20 cellular contexts compared by ENCODE assay signal in the genomic region with DNA sequence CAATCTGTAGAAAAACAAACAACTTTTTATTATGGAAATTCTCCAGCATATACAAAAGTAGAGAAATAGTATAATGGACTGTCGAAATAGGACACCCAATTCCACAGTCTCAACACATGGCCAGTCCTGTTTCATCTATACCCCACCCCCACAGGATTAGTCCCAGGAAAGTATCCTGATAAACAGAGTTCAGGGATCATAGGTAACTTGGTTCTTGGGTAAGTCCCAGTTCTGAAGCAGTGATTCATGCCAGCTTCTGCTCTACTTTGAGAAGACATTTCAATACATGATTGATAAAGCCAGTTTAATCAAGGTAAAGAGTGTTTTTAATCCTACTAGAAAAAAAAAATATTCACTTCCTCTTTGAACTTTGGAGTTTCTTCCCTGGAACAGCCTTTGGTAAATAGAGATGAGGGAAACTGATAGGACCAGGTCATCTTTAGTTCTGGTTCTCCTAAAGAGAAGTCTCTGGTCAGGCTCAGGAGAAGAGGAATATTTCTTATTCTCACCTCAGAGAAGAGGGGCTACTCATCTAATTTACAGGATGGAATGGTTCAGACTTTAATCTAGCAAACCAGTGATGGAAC.
DNase-seq lines count a peak whose midpoint lies in the region; ATAC-seq, FAIRE-seq and TF ChIP-seq lines count a peak whose summit lies in the region.
"Had no signal": no experiment of that assay in that cellular context is flagged by ENCODE, and none has a peak within 500 bp of the region (broad histone marks: within the 10 kb centered on the region; RNA-seq: fewer than 3 reads in every experiment).

No MANE protein-coding gene starts in this region.

- FAIRE-seq in GM19239 (lab: Jason Lieb, UNC): no peak
- FAIRE-seq: GM12891, H1 had no signal

- H3K27me3 Mint-ChIP-seq in Caco-2 (ENCODE audit: insufficient read depth, unreplicated experiment): no peaks in the 10 kb centered on the region
- H3K27me3 Mint-ChIP-seq in nephron progenitor cell (ENCODE audit: low read depth, poor library complexity): peaks cover 3% of the 10 kb centered on the region
- H3K27me3 Mint-ChIP-seq in glutamatergic neuron (ENCODE audit: unreplicated experiment): peaks cover 2% of the 10 kb centered on the region
- H3K27me3 Mint-ChIP-seq: CD8-positive, alpha-beta memory T cell had no signal

- peak in 1 of 2 experiments; percentile 53 for DNase-seq in Caco-2
- DNase-seq in NCI-H69 (lab: John Stamatoyannopoulos, UW): peak; percentile 45
- no peak for DNase-seq in left colon
- DNase-seq in nephron progenitor cell: no peak
- no peak for DNase-seq in glutamatergic neuron
- no peak for DNase-seq in amygdala (lab: John Stamatoyannopoulos, UW)
- DNase-seq in GM19239 (ENCODE audit: insufficient read length, low spot score): no peak
- DNase-seq in NCI-H345 treated with DMSO at 0.1 percent for 48 hours (lab: John Stamatoyannopoulos, UW; ENCODE audit: unreplicated experiment): no peak
- DNase-seq: ACHN; C1 segment of cervical spinal cord; CD8-positive, alpha-beta memory T cell; KG1; NCI-H1417; NCI-H1930; NCI-H446 treated with DMSO at 0.1 percent for 48 hours; NCI-H774; PC-3; SIG-M5 had no signal

- H3K4me1 ChIP-seq in Caco-2: peaks cover 35% of the 10 kb centered on the region

- POLR2A ChIA-PET in Caco-2 (lab: Charles Lee): no interaction called here

- CTCF ChIA-PET in Caco-2 (lab: Charles Lee): interaction anchor here (0.6 kb wide), 1 partner anchor 88 kb away, joined by 3 read pairs; no protein-coding TSS in a partner anchor

- no peaks in the 10 kb centered on the region for H3K27me3 ChIP-seq in Caco-2 (replicated peaks; ENCODE audit: control insufficient read depth, insufficient read depth, low read length)

- H3K4me1 Mint-ChIP-seq in Caco-2 (ENCODE audit: low read depth, unreplicated experiment) (peaks cover 34% of the 10 kb centered on the region), nephron progenitor cell (peaks cover 82% of the 10 kb centered on the region), glutamatergic neuron (ENCODE audit: low read depth, unreplicated experiment) (no peaks in the 10 kb centered on the region)
- H3K4me1 Mint-ChIP-seq: CD8-positive, alpha-beta memory T cell had no signal

- peak overlapping the region; percentile 41 for H3K4me3 Mint-ChIP-seq in Caco-2 (ENCODE audit: unreplicated experiment)
- H3K4me3 Mint-ChIP-seq in nephron progenitor cell: peak overlapping the region; percentile 46
- no peak overlapping the region for H3K4me3 Mint-ChIP-seq in glutamatergic neuron (ENCODE audit: unreplicated experiment)
- H3K4me3 Mint-ChIP-seq: CD8-positive, alpha-beta memory T cell had no signal

- H3K27ac Mint-ChIP-seq in Caco-2 (ENCODE audit: unreplicated experiment): peak overlapping the region; percentile 76
- H3K27ac Mint-ChIP-seq in nephron progenitor cell: peak overlapping the region; percentile 18
- no peak overlapping the region for H3K27ac Mint-ChIP-seq in glutamatergic neuron (ENCODE audit: unreplicated experiment)
- H3K27ac Mint-ChIP-seq: CD8-positive, alpha-beta memory T cell had no signal

- no peaks in the 10 kb centered on the region for H3K9me3 ChIP-seq in Caco-2

- intact Hi-C loops in Caco-2 (cut with micrococcal nuclease; ENCODE audit: unreplicated experiment) (loop anchor here (1.0 to 5.0 kb wide), 2 partner anchors 14 to 188 kb away; no protein-coding TSS in a partner anchor), left colon (cut with DNase I, micrococcal nuclease) (no loop called here)

- H3K36me3 Mint-ChIP-seq in Caco-2 (ENCODE audit: insufficient read depth, unreplicated experiment): peaks cover 6% of the 10 kb centered on the region
- H3K36me3 Mint-ChIP-seq in nephron progenitor cell (ENCODE audit: low read depth): peaks cover 94% of the 10 kb centered on the region
- peaks cover 4% of the 10 kb centered on the region for H3K36me3 Mint-ChIP-seq in glutamatergic neuron (ENCODE audit: unreplicated experiment)

- H3K36me3 ChIP-seq in Caco-2 (ENCODE audit: control insufficient read depth, insufficient read depth, low read length): no peaks in the 10 kb centered on the region

- no peak for TF ChIP-seq CTCF in Caco-2 (IDR thresholded peaks at IDR 0.05; ENCODE audit: insufficient read depth in 1 of 2, low read depth in 1 of 2, low read length in 1 of 2, severe bottlenecking in 1 of 2, unreplicated experiment in 1 of 2)
- no peak for TF ChIP-seq CTCF in nephron progenitor cell (IDR thresholded peaks at IDR 0.05)
- TF ChIP-seq CTCF in glutamatergic neuron (IDR thresholded peaks at IDR 0.05; ENCODE audit: partially characterized antibody, unreplicated experiment): no peak

- no TSS peak for BruUV-seq in Caco-2 (replicated peaks; lab: Mats Ljungman, UMichigan)

- ATAC-seq in left colon: peak; percentile 92

- no peak overlapping the region for H3K4me3 ChIP-seq in Caco-2 (ENCODE audit: low read depth, low read length)

- H3K9me3 Mint-ChIP-seq in Caco-2 (ENCODE audit: unreplicated experiment): no peaks in the 10 kb centered on the region
- no peaks in the 10 kb centered on the region for H3K9me3 Mint-ChIP-seq in nephron progenitor cell
- H3K9me3 Mint-ChIP-seq in glutamatergic neuron (ENCODE audit: unreplicated experiment): no peaks in the 10 kb centered on the region
- H3K9me3 Mint-ChIP-seq: CD8-positive, alpha-beta memory T cell had no signal
